8 cellular contexts compared by ENCODE assay signal in genomic region chr17:7634384-7634783, GRCh38. TPM values are rescaled to one million over a fixed set of nuclear protein-coding genes. Genes with fewer than 3 reads are reported as not detected.
A peak's percentile ranks its signal among the peaks of the same experiment; 100 is the strongest.
DNase-seq lines count a peak whose midpoint lies in the region; ATAC-seq and TF ChIP-seq lines count a peak whose summit lies in the region.

No MANE protein-coding gene starts in this region.

- no peaks in the 10 kb centered on the region for H3K4me1 Mint-ChIP-seq in activated CD8-positive, alpha-beta memory T cell treated with anti-CD3 and anti-CD28 coated beads, Interleukin-2, amount 10 ng/mL, durations not matched to agents 7 days and 5 days
- H3K4me1 Mint-ChIP-seq in natural killer cell = no peaks in the 10 kb centered on the region

- no peaks in the 10 kb centered on the region for H3K9me3 ChIP-seq in right cardiac atrium (ENCODE audit: control insufficient read depth, low read length)

- DNase-seq in AG09309 (ENCODE audit: low read depth) (no peak), H7 (peak; percentile 89), SW480 (ENCODE audit: low spot score) (peak; percentile 31), right cardiac atrium (peak in 2 of 3 donors; percentile 76 to 84), natural killer cell (no peak)
- no peak for DNase-seq in stimulated activated CD4-positive, alpha-beta T cell treated with anti-CD3 and anti-CD28 coated beads, Interleukin-4, amount 100 ng/mL, for 4 hours
- no peak for DNase-seq in activated CD8-positive, alpha-beta memory T cell treated with anti-CD3 and anti-CD28 coated beads, Interleukin-2, amount 10 ng/mL, durations not matched to agents 7 days and 5 days

- H3K4me1 ChIP-seq in right cardiac atrium (ENCODE audit: control insufficient read depth, insufficient read depth, low read length) = peaks cover 2% of the 10 kb centered on the region

- H3K27ac Mint-ChIP-seq in activated CD8-positive, alpha-beta memory T cell treated with anti-CD3 and anti-CD28 coated beads, Interleukin-2, amount 10 ng/mL, durations not matched to agents 7 days and 5 days = no peak overlapping the region
- H3K27ac Mint-ChIP-seq in natural killer cell = no peak overlapping the region

- H3K27ac ChIP-seq in right cardiac atrium (ENCODE audit: low read length) = no peak overlapping the region

- CTCF ChIA-PET in activated CD8-positive, alpha-beta memory T cell treated with anti-CD3 and anti-CD28 coated beads, Interleukin-2, amount 10 ng/mL, durations not matched to agents 7 days and 5 days (lab: Charles Lee) = interaction anchor here (0.9 to 5.8 kb wide), 9 partner anchors 19 to 109 kb away, joined by 3 to 77 read pairs (median 4); partner anchors contain the start of genes DNAH2, FXR2, TP53 and WRAP53

- no peak overlapping the region for H3K4me3 Mint-ChIP-seq in activated CD8-positive, alpha-beta memory T cell treated with anti-CD3 and anti-CD28 coated beads, Interleukin-2, amount 10 ng/mL, durations not matched to agents 7 days and 5 days
- H3K4me3 Mint-ChIP-seq in natural killer cell = no peak overlapping the region

- no peak overlapping the region for H3K4me3 ChIP-seq in AG09309 (ENCODE audit: control insufficient read depth, low read depth, low read length)
- no peak overlapping the region for H3K4me3 ChIP-seq in H7 (ENCODE audit: insufficient read depth, low read depth, low read length)
- no peak overlapping the region for H3K4me3 ChIP-seq in right cardiac atrium (ENCODE audit: low read length)

- H3K9me3 Mint-ChIP-seq in activated CD8-positive, alpha-beta memory T cell treated with anti-CD3 and anti-CD28 coated beads, Interleukin-2, amount 10 ng/mL, durations not matched to agents 7 days and 5 days (ENCODE audit: low read depth) = no peaks in the 10 kb centered on the region
- no peaks in the 10 kb centered on the region for H3K9me3 Mint-ChIP-seq in natural killer cell

- H3K27me3 ChIP-seq in H7 (ENCODE audit: control insufficient read depth, insufficient read depth, low read length) (no peaks in the 10 kb centered on the region), right cardiac atrium (ENCODE audit: control insufficient read depth, insufficient read depth) (no peaks in the 10 kb centered on the region)

- no peaks in the 10 kb centered on the region for H3K36me3 Mint-ChIP-seq in activated CD8-positive, alpha-beta memory T cell treated with anti-CD3 and anti-CD28 coated beads, Interleukin-2, amount 10 ng/mL, durations not matched to agents 7 days and 5 days
- H3K36me3 Mint-ChIP-seq in natural killer cell = no peaks in the 10 kb centered on the region

- TF ChIP-seq CTCF in AG09309 (IDR thresholded peaks at IDR 0.05; ENCODE audit: control insufficient read depth, insufficient read depth, low read depth, low read length, missing control alignments) = peak; percentile 61
- no peak for TF ChIP-seq CTCF in natural killer cell (IDR thresholded peaks at IDR 0.05)

- H3K36me3 ChIP-seq in H7 (replicated peaks; ENCODE audit: control insufficient read depth, insufficient read depth, low read length) = no peaks in the 10 kb centered on the region

- ATAC-seq in right cardiac atrium = peak; percentile 28 to 40
- ATAC-seq in HG03039 (IDR thresholded peaks at IDR 0.05; ENCODE audit: unreplicated experiment) = no peak
- no peak for ATAC-seq in activated CD8-positive, alpha-beta memory T cell treated with anti-CD3 and anti-CD28 coated beads, Interleukin-2, amount 10 ng/mL, durations not matched to agents 7 days and 5 days
- no peak for ATAC-seq in natural killer cell

- peaks cover 3% of the 10 kb centered on the region for H3K27me3 Mint-ChIP-seq in activated CD8-positive, alpha-beta memory T cell treated with anti-CD3 and anti-CD28 coated beads, Interleukin-2, amount 10 ng/mL, durations not matched to agents 7 days and 5 days
- peaks cover 0 to 6% of the 10 kb centered on the region in 2 donors for H3K27me3 Mint-ChIP-seq in natural killer cell (ENCODE audit: low read depth in 2 of 2)

- intact Hi-C loops in right cardiac atrium (cut with DNase I) = loop anchor here (5.0 to 10.0 kb wide), 2 partner anchors 50 to 53 kb away; partner anchors contain the start of genes TP53 (in 4 of the 4) and WRAP53 (in 4 of the 4)
- intact Hi-C loops in natural killer cell (cut with micrococcal nuclease) = no loop called here

- 17% methylated on average over 5 of the region's 5 CpGs for WGBS in right cardiac atrium

RNA-seq across cellular contexts. Expression of gene SHBG, which starts 4.4 kb away (rescaled TPM):
- total RNA-seq in H7 (2014; rRNA removed; shearing (Covaris generic)) = 0.35 and 1.5 TPM in 2 replicates
- total RNA-seq in right cardiac atrium (1 to 10 TPM in 1 of 4 donors, under 1 TPM in 2, not detected in 1; 0.71 to 1.2 (median 0.82) TPM), natural killer cell (not detected)
- 0.57 TPM for polyA plus RNA-seq in right cardiac atrium
- not detected for total RNA-seq in activated CD8-positive, alpha-beta memory T cell treated with anti-CD3 and anti-CD28 coated beads, Interleukin-2, amount 10 ng/mL, durations not matched to agents 7 days and 5 days

RNA-seq across cellular contexts. Expression of gene SAT2, which starts 6.8 kb away (rescaled TPM):
- total RNA-seq in H7 (2014; rRNA removed; shearing (Covaris generic)) = 45.5 and 55.8 TPM in 2 replicates
- total RNA-seq in right cardiac atrium (100 to 1,000 TPM in 2 of 4 donors, 10 to 100 TPM in 2; 85.1 to 117 (median 93.7) TPM), natural killer cell (10 to 100 TPM; 63.0 to 71.6 (median 70.1) TPM)
- polyA plus RNA-seq in right cardiac atrium = 141 TPM
- 10 to 100 TPM; 21.5 to 28.0 TPM for total RNA-seq in activated CD8-positive, alpha-beta memory T cell treated with anti-CD3 and anti-CD28 coated beads, Interleukin-2, amount 10 ng/mL, durations not matched to agents 7 days and 5 days

RNA-seq across cellular contexts. Expression of gene ATP1B2, which starts 16.3 kb away (rescaled TPM):
- total RNA-seq in H7 (2014; rRNA removed; shearing (Covaris generic)) = 1.6 and 7.0 TPM in 2 replicates
- total RNA-seq in right cardiac atrium (10 to 100 TPM in 1 of 4 donors, 1 to 10 TPM in 3; 3.1 to 10.2 (median 5.3) TPM), natural killer cell (under 1 TPM in 2 of 3 donors, not detected in 1; 0.18 to 0.19 TPM)
- polyA plus RNA-seq in right cardiac atrium = 2.8 TPM
- total RNA-seq in activated CD8-positive, alpha-beta memory T cell treated with anti-CD3 and anti-CD28 coated beads, Interleukin-2, amount 10 ng/mL, durations not matched to agents 7 days and 5 days = under 1 TPM in 1 of 2 experiments, not detected in 1; 0.47 TPM

RNA-seq across cellular contexts. Expression of gene FXR2, which starts 19.7 kb away (rescaled TPM):
- total RNA-seq in H7 (2014; rRNA removed; shearing (Covaris generic)) = 49.0 and 52.0 TPM in 2 replicates
- 100 to 1,000 TPM in 1 of 4 donors, 10 to 100 TPM in 3; 78.9 to 109 (median 87.2) TPM for total RNA-seq in right cardiac atrium
- polyA plus RNA-seq in right cardiac atrium = 79.3 TPM
- 10 to 100 TPM; 30.7 to 40.5 TPM for total RNA-seq in activated CD8-positive, alpha-beta memory T cell treated with anti-CD3 and anti-CD28 coated beads, Interleukin-2, amount 10 ng/mL, durations not matched to agents 7 days and 5 days
- 10 to 100 TPM; 23.7 to 40.2 (median 29.5) TPM for total RNA-seq in natural killer cell

RNA-seq across cellular contexts. Expression of gene SOX15, which starts 44.5 kb away (rescaled TPM):
- total RNA-seq in H7 (2014; rRNA removed; shearing (Covaris generic)) = 33.8 and 44.0 TPM in 2 replicates
- total RNA-seq in right cardiac atrium (1 to 10 TPM; 5.4 to 6.2 (median 5.9) TPM), natural killer cell (under 1 TPM in 1 of 3 donors, not detected in 2; 0.27 TPM)
- 7.0 TPM for polyA plus RNA-seq in right cardiac atrium
- total RNA-seq in activated CD8-positive, alpha-beta memory T cell treated with anti-CD3 and anti-CD28 coated beads, Interleukin-2, amount 10 ng/mL, durations not matched to agents 7 days and 5 days = under 1 TPM; 0.21 to 0.35 TPM

Comparison
In these comparisons a context has a peak if more than half of its experiments do, and no peak if none do; other contexts are left out.
1. DNase-seq: peak in H7 (single experiment), SW480 (single experiment) and right cardiac atrium (2 of 3); none in AG09309 (single experiment), stimulated activated CD4-positive, alpha-beta T cell treated with anti-CD3 and anti-CD28 coated beads, Interleukin-4, amount 100 ng/mL, for 4 hours (0 of 2), activated CD8-positive, alpha-beta memory T cell treated with anti-CD3 and anti-CD28 coated beads, Interleukin-2, amount 10 ng/mL, durations not matched to agents 7 days and 5 days (single experiment) and natural killer cell (single experiment).
2. ATAC-seq: peak in right cardiac atrium (2 of 2); none in HG03039 (single experiment), activated CD8-positive, alpha-beta memory T cell treated with anti-CD3 and anti-CD28 coated beads, Interleukin-2, amount 10 ng/mL, durations not matched to agents 7 days and 5 days (single experiment) and natural killer cell (0 of 3).